ENCODE assay signal across 12 cellular contexts in genomic region chr19:11942008-11942842, GRCh38. TPM values are rescaled to one million over a fixed set of nuclear protein-coding genes. Genes with fewer than 3 reads are reported as not detected.
DNase-seq lines count a peak whose midpoint lies in the region; ATAC-seq, FAIRE-seq and TF ChIP-seq lines count a peak whose summit lies in the region.
"Had no signal": no experiment of that assay in that cellular context is flagged by ENCODE, and none has a peak within 500 bp of the region (broad histone marks: within the 10 kb centered on the region; RNA-seq: fewer than 3 reads in every experiment).

No MANE protein-coding gene starts in this region.

- peaks cover 6% of the 10 kb centered on the region for H3K4me1 Mint-ChIP-seq in activated B cell treated with CpG ODN at 0.5 μM for 24 hours
- no peaks in the 10 kb centered on the region for H3K4me1 Mint-ChIP-seq in endodermal cell
- H3K4me1 Mint-ChIP-seq in activated CD4-positive, alpha-beta memory T cell treated with anti-CD3 and anti-CD28 coated beads for 36 hours (ENCODE audit: low read depth): no peaks in the 10 kb centered on the region

- TF ChIP-seq POLR2A in GM12891 (IDR thresholded peaks at IDR 0.05; ENCODE audit: low read depth, low read length): no peak

- peak; percentile 61 for ATAC-seq in activated B cell treated with CpG ODN at 0.5 μM for 24 hours (ENCODE audit: low read depth)
- ATAC-seq in GM19463 (IDR thresholded peaks at IDR 0.05; ENCODE audit: unreplicated experiment): no peak
- ATAC-seq: A549 had no signal

- H3K27me3 Mint-ChIP-seq in activated B cell treated with CpG ODN at 0.5 μM for 24 hours (no peaks in the 10 kb centered on the region), endodermal cell (ENCODE audit: insufficient read depth) (no peaks in the 10 kb centered on the region)
- no peaks in the 10 kb centered on the region for H3K27me3 Mint-ChIP-seq in activated CD4-positive, alpha-beta memory T cell treated with anti-CD3 and anti-CD28 coated beads for 36 hours
- H3K27me3 Mint-ChIP-seq: CD4-positive, CD25-positive, alpha-beta regulatory T cell had no signal

- H3K9me3 ChIP-seq in endodermal cell (ENCODE audit: control insufficient read depth, low read length): peaks cover 72% of the 10 kb centered on the region
- H3K9me3 ChIP-seq in subcutaneous abdominal adipose tissue (ENCODE audit: control insufficient read depth in 5 of 5, low read length in 5 of 5): peaks cover 47 to 69% (median 63%) of the 10 kb centered on the region in 5 donors

- H3K36me3 ChIP-seq in endodermal cell (ENCODE audit: control insufficient read depth, insufficient read depth, low read length) (peaks cover 58% of the 10 kb centered on the region), subcutaneous abdominal adipose tissue (ENCODE audit: control insufficient read depth in 5 of 5, insufficient read depth in 5 of 5, low read length in 5 of 5) (peaks cover 6 to 52% (median 17%) of the 10 kb centered on the region in 5 donors)

- no peak overlapping the region for H3K27ac ChIP-seq in endodermal cell (ENCODE audit: low read depth, low read length)
- H3K27ac ChIP-seq in subcutaneous abdominal adipose tissue (ENCODE audit: low read depth, low read length): no peak overlapping the region
- H3K27ac ChIP-seq: A549 had no signal

- DNase-seq in GM12891 (ENCODE audit: insufficient read length, low spot score) (no peak), activated B cell treated with CpG ODN at 0.5 μM for 24 hours (no peak), endodermal cell (no peak), frontal cortex (ENCODE audit: low spot score in 2 of 2) (no peak)
- DNase-seq in activated CD4-positive, alpha-beta memory T cell treated with anti-CD3 and anti-CD28 coated beads for 36 hours: no peak
- DNase-seq: CD4-positive, CD25-positive, alpha-beta regulatory T cell; GF-D8; HCEC 1CT had no signal

- no peak overlapping the region for H3K9ac ChIP-seq in endodermal cell (ENCODE audit: extremely low read depth, low read length, poor library complexity, severe bottlenecking)
- H3K9ac ChIP-seq in subcutaneous abdominal adipose tissue (ENCODE audit: low read length in 5 of 5): no peak overlapping the region

- H3K4me1 ChIP-seq in endodermal cell (ENCODE audit: control insufficient read depth, insufficient read depth, low read length): no peaks in the 10 kb centered on the region
- no peaks in the 10 kb centered on the region for H3K4me1 ChIP-seq in subcutaneous abdominal adipose tissue (ENCODE audit: control insufficient read depth in 5 of 5, insufficient read depth in 5 of 5, low read length in 5 of 5)
- H3K4me1 ChIP-seq: A549 had no signal

- POLR2A ChIA-PET in activated B cell treated with CpG ODN at 0.5 μM for 24 hours (lab: Charles Lee): interaction anchor here (0.5 kb wide), 1 partner anchor 94 kb away, joined by 10 read pairs; no protein-coding TSS in a partner anchor
- POLR2A ChIA-PET in activated CD4-positive, alpha-beta memory T cell treated with anti-CD3 and anti-CD28 coated beads for 36 hours (lab: Charles Lee): no interaction called here

- H3K27ac Mint-ChIP-seq in activated B cell treated with CpG ODN at 0.5 μM for 24 hours: peak overlapping the region; percentile 20
- no peak overlapping the region for H3K27ac Mint-ChIP-seq in endodermal cell
- H3K27ac Mint-ChIP-seq in activated CD4-positive, alpha-beta memory T cell treated with anti-CD3 and anti-CD28 coated beads for 36 hours: no peak overlapping the region
- H3K27ac Mint-ChIP-seq: CD4-positive, CD25-positive, alpha-beta regulatory T cell had no signal

- H3K4me3 Mint-ChIP-seq in activated B cell treated with CpG ODN at 0.5 μM for 24 hours (no peak overlapping the region), endodermal cell (no peak overlapping the region)
- no peak overlapping the region for H3K4me3 Mint-ChIP-seq in activated CD4-positive, alpha-beta memory T cell treated with anti-CD3 and anti-CD28 coated beads for 36 hours
- H3K4me3 Mint-ChIP-seq: CD4-positive, CD25-positive, alpha-beta regulatory T cell had no signal

- TF ChIP-seq CTCF in activated B cell treated with CpG ODN at 0.5 μM for 24 hours (IDR thresholded peaks at IDR 0.05) (no peak), endodermal cell (conservative IDR thresholded peaks at IDR 0.05) (no peak)

- intact Hi-C loops in activated B cell treated with CpG ODN at 0.5 μM for 24 hours (cut with micrococcal nuclease): no loop called here
- intact Hi-C loops in activated CD4-positive, alpha-beta memory T cell treated with anti-CD3 and anti-CD28 coated beads for 36 hours (cut with micrococcal nuclease): no loop called here

- FAIRE-seq in GM12891 (lab: Jason Lieb, UNC): peak; percentile 28
- no peak for FAIRE-seq in frontal cortex (lab: Jason Lieb, UNC)
- FAIRE-seq: A549, H1 had no signal

- H3K27me3 ChIP-seq in endodermal cell (ENCODE audit: control insufficient read depth, insufficient read depth, low read length, poor library complexity, severe bottlenecking) (no peaks in the 10 kb centered on the region), subcutaneous abdominal adipose tissue (ENCODE audit: control insufficient read depth in 5 of 5, insufficient read depth in 4 of 5, low read length in 5 of 5) (no peaks in the 10 kb centered on the region)

- peak overlapping the region; percentile 61 for H3K4me3 ChIP-seq in endodermal cell (ENCODE audit: low read length)
- H3K4me3 ChIP-seq in subcutaneous abdominal adipose tissue (ENCODE audit: low read depth in 1 of 5, low read length in 5 of 5): peak overlapping the region; percentile 22 to 53 (median 44)
- H3K4me3 ChIP-seq: A549 had no signal

- 92 to 97% methylated on average over 6 to 10 of the region's 10 CpGs for WGBS in endodermal cell (ENCODE audit: insufficient coverage in 1 of 2, insufficient read length in 1 of 2), 2 experiments

- CTCF ChIA-PET in activated B cell treated with CpG ODN at 0.5 μM for 24 hours (lab: Charles Lee): no interaction called here
- CTCF ChIA-PET in activated CD4-positive, alpha-beta memory T cell treated with anti-CD3 and anti-CD28 coated beads for 36 hours (lab: Charles Lee): interaction anchor here (1.0 kb wide), 1 partner anchor 149 kb away, joined by 4 read pairs; no protein-coding TSS in a partner anchor

- peaks cover 38% of the 10 kb centered on the region for H3K9me3 Mint-ChIP-seq in activated B cell treated with CpG ODN at 0.5 μM for 24 hours
- peaks cover 95% of the 10 kb centered on the region for H3K9me3 Mint-ChIP-seq in endodermal cell
- peaks cover 86% of the 10 kb centered on the region for H3K9me3 Mint-ChIP-seq in activated CD4-positive, alpha-beta memory T cell treated with anti-CD3 and anti-CD28 coated beads for 36 hours

- H3K36me3 Mint-ChIP-seq in activated B cell treated with CpG ODN at 0.5 μM for 24 hours (ENCODE audit: low read depth) (peaks cover 86% of the 10 kb centered on the region), endodermal cell (ENCODE audit: low read depth) (peaks cover 79% of the 10 kb centered on the region)
- H3K36me3 Mint-ChIP-seq in activated CD4-positive, alpha-beta memory T cell treated with anti-CD3 and anti-CD28 coated beads for 36 hours: peaks cover 88% of the 10 kb centered on the region

TF ChIP-seq in GM12891, 5 proteins besides CTCF, POLR2A, EP300 and RAD21:
- TF ChIP-seq POLR2AphosphoS5 (IDR thresholded peaks at IDR 0.05; ENCODE audit: low read depth, low read length) (no peak), POU2F2 (IDR thresholded peaks at IDR 0.05; ENCODE audit: low read depth, low read length) (no peak), PAX5 (IDR thresholded peaks at IDR 0.05; ENCODE audit: insufficient read depth, low read length, severe bottlenecking) (no peak), TAF1 (IDR thresholded peaks at IDR 0.05; ENCODE audit: low read depth, low read length) (no peak), SPI1 (IDR thresholded peaks at IDR 0.05; ENCODE audit: low read depth, low read length) (no peak)
TF ChIP-seq in GM12891: peak in this region for 0.

RNA-seq across cellular contexts. Expression of gene ZNF700, which starts 17.3 kb away (rescaled TPM):
- polyA plus RNA-seq in GM12891 (2012; ENCODE audit: low read depth, missing spikeins): 6.2 TPM
- total RNA-seq in activated B cell treated with CpG ODN at 0.5 μM for 24 hours: 24.5 and 33.1 TPM in 2 replicates
- 10 to 100 TPM; 11.6 to 19.2 TPM for total RNA-seq in endodermal cell
- polyA plus RNA-seq in endodermal cell (2013, experiment 1 of 2): 10.0 TPM
- 10.7 TPM for polyA plus RNA-seq in endodermal cell (2013, experiment 2 of 2)
- 10 to 100 TPM; 12.9 to 13.0 TPM for total RNA-seq in activated CD4-positive, alpha-beta memory T cell treated with anti-CD3 and anti-CD28 coated beads for 36 hours
- total RNA-seq in frontal cortex: 13.5 TPM

RNA-seq across cellular contexts. Expression of gene ZNF763, which starts 22.6 kb away (rescaled TPM):
- 0.86 TPM for polyA plus RNA-seq in GM12891 (2012; ENCODE audit: low read depth, missing spikeins)
- total RNA-seq in activated B cell treated with CpG ODN at 0.5 μM for 24 hours (9.8 and 10.0 TPM in 2 replicates), endodermal cell (1 to 10 TPM; 4.4 to 5.0 TPM), frontal cortex (4.5 TPM)
- 2.4 TPM for polyA plus RNA-seq in endodermal cell (2013, experiment 1 of 2)
- polyA plus RNA-seq in endodermal cell (2013, experiment 2 of 2): 2.1 TPM
- total RNA-seq in activated CD4-positive, alpha-beta memory T cell treated with anti-CD3 and anti-CD28 coated beads for 36 hours: 1 to 10 TPM in 1 of 2 experiments, under 1 TPM in 1; 0.97 to 1.6 TPM
- polyA plus RNA-seq: A549 had no signal

RNA-seq across cellular contexts. Expression of gene ZNF69, which starts 54.6 kb away (rescaled TPM):
- polyA plus RNA-seq in GM12891 (2012; ENCODE audit: low read depth, missing spikeins): 0.35 TPM
- total RNA-seq in activated B cell treated with CpG ODN at 0.5 μM for 24 hours: 2.1 and 2.3 TPM in 2 replicates
- total RNA-seq in endodermal cell: 10 to 100 TPM; 24.6 to 28.8 TPM
- polyA plus RNA-seq in endodermal cell (2013, experiment 1 of 2): 15.9 TPM
- polyA plus RNA-seq in endodermal cell (2013, experiment 2 of 2): 15.6 TPM
- 1 to 10 TPM in 1 of 2 experiments, under 1 TPM in 1; 0.94 to 1.5 TPM for total RNA-seq in activated CD4-positive, alpha-beta memory T cell treated with anti-CD3 and anti-CD28 coated beads for 36 hours
- 17.9 TPM for total RNA-seq in frontal cortex
- polyA plus RNA-seq: A549 had no signal
